ENCODE assay signal across 11 cellular contexts in genomic region chr21:16423921-16424320, GRCh38.
A peak's percentile ranks its signal among the peaks of the same experiment; 100 is the strongest.
DNase-seq lines count a peak whose midpoint lies in the region; ATAC-seq and TF ChIP-seq lines count a peak whose summit lies in the region.
"Had no signal": no experiment of that assay in that cellular context is flagged by ENCODE, and none has a peak within 500 bp of the region (broad histone marks: within the 10 kb centered on the region; RNA-seq: fewer than 3 reads in every experiment).

No MANE protein-coding gene starts in this region.

- peaks cover 3% of the 10 kb centered on the region for H3K9me3 Mint-ChIP-seq in stimulated activated effector memory CD8-positive, alpha-beta T cell treated with anti-CD3 and anti-CD28 coated beads, Interleukin-12 subunit alpha, Interleukin-12 subunit beta, amount 100 ng/mL, for 72 hours

- intact Hi-C loops in right cardiac atrium (cut with DNase I): loop anchor here in 3 of 4 donors (2.0 to 10.0 kb wide), 3 partner anchors 111 to 113 kb away; no protein-coding TSS in a partner anchor
- intact Hi-C loops in left ventricle myocardium superior (cut with micrococcal nuclease): loop anchor here (5.0 to 10.0 kb wide), 2 partner anchors 33 to 229 kb away; no protein-coding TSS in a partner anchor
- intact Hi-C loops in aorta (cut with DNase I): no loop called here

- WGBS in right cardiac atrium: 14% methylated on average over 4 of the region's 4 CpGs
- WGBS in aorta, 2 donors: 17 to 33% methylated on average over 4 of the region's 4 CpGs

- H3K4me3 Mint-ChIP-seq in stimulated activated effector memory CD8-positive, alpha-beta T cell treated with anti-CD3 and anti-CD28 coated beads, Interleukin-12 subunit alpha, Interleukin-12 subunit beta, amount 100 ng/mL, for 72 hours: no peak overlapping the region
- H3K4me3 Mint-ChIP-seq: activated naive CD8-positive, alpha-beta T cell; naive B cell had no signal

- ATAC-seq in right cardiac atrium (no peak), left ventricle myocardium superior (no peak), aorta (ENCODE audit: low FRiP score) (no peak)
- ATAC-seq in stimulated activated effector memory CD8-positive, alpha-beta T cell treated with anti-CD3 and anti-CD28 coated beads, Interleukin-12 subunit alpha, Interleukin-12 subunit beta, amount 100 ng/mL, for 72 hours: no peak

- no peak for TF ChIP-seq CTCF in epithelial cell of esophagus (IDR thresholded peaks at IDR 0.05; ENCODE audit: insufficient read depth, low read depth, low read length, missing control alignments)
- no peak for TF ChIP-seq CTCF in osteoblast (IDR thresholded peaks at IDR 0.05; ENCODE audit: extremely low read depth, low read depth, low read length)

- H4K20me1 ChIP-seq in osteoblast (ENCODE audit: insufficient read depth, low read length): no peaks in the 10 kb centered on the region

- H3K4me1 Mint-ChIP-seq in stimulated activated effector memory CD8-positive, alpha-beta T cell treated with anti-CD3 and anti-CD28 coated beads, Interleukin-12 subunit alpha, Interleukin-12 subunit beta, amount 100 ng/mL, for 72 hours: no peaks in the 10 kb centered on the region
- H3K4me1 Mint-ChIP-seq: naive B cell had no signal

- no peak overlapping the region for H3K27ac Mint-ChIP-seq in stimulated activated effector memory CD8-positive, alpha-beta T cell treated with anti-CD3 and anti-CD28 coated beads, Interleukin-12 subunit alpha, Interleukin-12 subunit beta, amount 100 ng/mL, for 72 hours
- H3K27ac Mint-ChIP-seq: activated naive CD8-positive, alpha-beta T cell; naive B cell had no signal

- H3K27ac ChIP-seq in right cardiac atrium (ENCODE audit: low read length) (no peak overlapping the region), osteoblast (ENCODE audit: low read depth, low read length) (peak overlapping the region; percentile 63), aorta (ENCODE audit: low read depth in 1 of 2, low read length in 2 of 2) (peak overlapping the region in 1 of 2 donors; percentile 28)

- H3K9me3 ChIP-seq in right cardiac atrium (ENCODE audit: control insufficient read depth, low read length): no peaks in the 10 kb centered on the region
- H3K9me3 ChIP-seq in osteoblast (ENCODE audit: low read depth, low read length): no peaks in the 10 kb centered on the region
- H3K9me3 ChIP-seq in aorta (ENCODE audit: control insufficient read depth, low read length): no peaks in the 10 kb centered on the region

- DNase-seq in right cardiac atrium: no peak
- DNase-seq in left ventricle myocardium superior: no peak
- no peak for DNase-seq in epithelial cell of esophagus (ENCODE audit: low read depth)
- DNase-seq in osteoblast (ENCODE audit: insufficient read length, low spot score, missing footprints): no peak
- DNase-seq in aorta: no peak
- no peak for DNase-seq in AG08395 (ENCODE audit: low spot score)
- no peak for DNase-seq in stimulated activated naive CD4-positive, alpha-beta T cell (lab: John Stamatoyannopoulos, UW)
- no peak for DNase-seq in stimulated activated effector memory CD8-positive, alpha-beta T cell treated with anti-CD3 and anti-CD28 coated beads, Interleukin-12 subunit alpha, Interleukin-12 subunit beta, amount 100 ng/mL, for 72 hours (ENCODE audit: low spot score in 2 of 2)
- DNase-seq: DMS79, naive B cell had no signal

- H3K36me3 ChIP-seq in osteoblast (ENCODE audit: insufficient read depth, low read length) (no peaks in the 10 kb centered on the region), aorta (ENCODE audit: control insufficient read depth in 1 of 2, insufficient read depth in 2 of 2, low read length in 1 of 2) (no peaks in the 10 kb centered on the region)

- H3K4me1 ChIP-seq in right cardiac atrium (ENCODE audit: control insufficient read depth, insufficient read depth, low read length) (peaks cover 1% of the 10 kb centered on the region), osteoblast (ENCODE audit: insufficient read depth, low read length) (peaks cover 25% of the 10 kb centered on the region), aorta (ENCODE audit: control insufficient read depth in 1 of 2, insufficient read depth in 2 of 2, low read length in 2 of 2) (no peaks in the 10 kb centered on the region)

- peak overlapping the region; percentile 92 for H3K4me2 ChIP-seq in osteoblast (ENCODE audit: insufficient read depth, low read length)

- no peaks in the 10 kb centered on the region for H3K36me3 Mint-ChIP-seq in stimulated activated effector memory CD8-positive, alpha-beta T cell treated with anti-CD3 and anti-CD28 coated beads, Interleukin-12 subunit alpha, Interleukin-12 subunit beta, amount 100 ng/mL, for 72 hours
- H3K36me3 Mint-ChIP-seq: activated naive CD8-positive, alpha-beta T cell; naive B cell had no signal

- no peaks in the 10 kb centered on the region for H3K27me3 ChIP-seq in right cardiac atrium (ENCODE audit: control insufficient read depth, insufficient read depth)
- H3K27me3 ChIP-seq in osteoblast (ENCODE audit: insufficient read depth, low read length): no peaks in the 10 kb centered on the region
- H3K27me3 ChIP-seq in aorta (ENCODE audit: control insufficient read depth in 1 of 2, insufficient read depth in 2 of 2, low read length in 1 of 2): no peaks in the 10 kb centered on the region

- H2AFZ ChIP-seq in osteoblast (ENCODE audit: low read length): peak overlapping the region; percentile 74

- peaks cover 31% of the 10 kb centered on the region for H3K79me2 ChIP-seq in osteoblast (ENCODE audit: insufficient read depth, low read length)

- peak overlapping the region; percentile 67 for H3K4me3 ChIP-seq in right cardiac atrium (ENCODE audit: low read length)
- H3K4me3 ChIP-seq in epithelial cell of esophagus (ENCODE audit: low read length): peak overlapping the region; percentile 37
- H3K4me3 ChIP-seq in osteoblast (ENCODE audit: insufficient read depth, low read length): peak overlapping the region; percentile 65
- peak overlapping the region; percentile 26 for H3K4me3 ChIP-seq in aorta (ENCODE audit: low read length in 2 of 2)

Comparison
In these comparisons a context has a peak if more than half of its experiments do, and no peak if none do; other contexts are left out.
1. intact Hi-C loops: an anchor here in right cardiac atrium (2.0 to 10.0 kb wide) and left ventricle myocardium superior (5.0 to 10.0 kb wide); none called in aorta.